In genomic region chr1:34792868-34793727, GRCh38 we compare ENCODE assay signal across 11 cellular contexts. TPM values are rescaled to one million over a fixed set of nuclear protein-coding genes. Genes with fewer than 3 reads are reported as not detected.
DNase-seq lines count a peak whose midpoint lies in the region; ATAC-seq, FAIRE-seq and TF ChIP-seq lines count a peak whose summit lies in the region.
"Had no signal": no experiment of that assay in that cellular context is flagged by ENCODE, and none has a peak within 500 bp of the region (broad histone marks: within the 10 kb centered on the region; RNA-seq: fewer than 3 reads in every experiment).

GJA4 (plus strand) TSS chr1:34792999; CDS start chr1:34794214, 1,215 bp downstream.

- H3K79me2 ChIP-seq in endothelial cell of umbilical vein (ENCODE audit: control insufficient read depth, insufficient read depth, low read length) = no peaks in the 10 kb centered on the region

- no peaks in the 10 kb centered on the region for H4K20me1 ChIP-seq in endothelial cell of umbilical vein (replicated peaks; ENCODE audit: control insufficient read depth, extremely low read depth, insufficient read depth, low read length)

- peak within 1 kb of the TSS in 1 of 3 experiments; percentile 52 for H3K4me3 ChIP-seq in endothelial cell of umbilical vein (replicated peaks in 1 of 3; ENCODE audit: insufficient read depth in 1 of 3, low read depth in 1 of 3, low read length in 3 of 3)
- peak within 1 kb of the TSS; percentile 47 to 61 for H3K4me3 ChIP-seq in testis

- no peaks in the 10 kb centered on the region for H3K9me3 Mint-ChIP-seq in T-helper 1 cell treated with Interleukin-12 subunit alpha and Interleukin-12 subunit beta and Interleukin-4 antibody, amounts not matched to agents 30 μg/mL and 1 μg/mL, for 36 hours
- no peaks in the 10 kb centered on the region for H3K9me3 Mint-ChIP-seq in mesothelial cell of epicardium

- no peak within 1 kb of the TSS for H2AFZ ChIP-seq in endothelial cell of umbilical vein (ENCODE audit: low read depth, low read length)

- H3K27me3 ChIP-seq in endothelial cell of umbilical vein (ENCODE audit: control insufficient read depth in 2 of 2, insufficient read depth in 2 of 2, low read length in 2 of 2) (peaks cover 34 to 36% of the 10 kb centered on the region in 2 experiments), testis (no peaks in the 10 kb centered on the region)

- no peak within 1 kb of the TSS for H3K9ac ChIP-seq in endothelial cell of umbilical vein (replicated peaks; ENCODE audit: extremely low read depth, insufficient read depth, low read length)

- no peaks in the 10 kb centered on the region for H3K27me3 Mint-ChIP-seq in T-helper 1 cell treated with Interleukin-12 subunit alpha and Interleukin-12 subunit beta and Interleukin-4 antibody, amounts not matched to agents 30 μg/mL and 1 μg/mL, for 36 hours (ENCODE audit: low read depth)
- peaks cover 89% of the 10 kb centered on the region for H3K27me3 Mint-ChIP-seq in mesothelial cell of epicardium (ENCODE audit: low read depth)

- H3K4me2 ChIP-seq in endothelial cell of umbilical vein (ENCODE audit: insufficient read depth, low read length) = no peak within 1 kb of the TSS

- POLR2A ChIA-PET in endothelial cell of umbilical vein (lab: Charles Lee) = no interaction called here

- CTCF ChIA-PET in endothelial cell of umbilical vein (lab: Charles Lee) = interaction anchor here (0.8 to 2.5 kb wide), 2 partner anchors 59 to 60 kb away, joined by 4 to 9 read pairs; no protein-coding TSS in a partner anchor

- TF ChIP-seq POLR2A in endothelial cell of umbilical vein (IDR thresholded peaks at IDR 0.05; ENCODE audit: low read depth, low read length) = no peak
- no peak for TF ChIP-seq POLR2A in testis (IDR thresholded peaks at IDR 0.05)

- TF ChIP-seq CTCF in endothelial cell of umbilical vein (IDR thresholded peaks at IDR 0.05; ENCODE audit: extremely low read depth in 1 of 2, insufficient read depth in 1 of 2, low read depth in 1 of 2, low read length in 2 of 2) = no peak
- TF ChIP-seq CTCF in mesothelial cell of epicardium (IDR thresholded peaks at IDR 0.05; ENCODE audit: unreplicated experiment) = no peak
- no peak for TF ChIP-seq CTCF in testis (IDR thresholded peaks at IDR 0.05)
- no peak for TF ChIP-seq CTCF in GM13977 (IDR thresholded peaks at IDR 0.05; ENCODE audit: extremely low read depth, insufficient read depth, missing control alignments)

- no peaks in the 10 kb centered on the region for H3K9me3 ChIP-seq in endothelial cell of umbilical vein (replicated peaks; ENCODE audit: control insufficient read depth, insufficient read depth, low read length)
- no peaks in the 10 kb centered on the region for H3K9me3 ChIP-seq in testis

- in situ Hi-C loops in GM13977 (cut with MboI; ENCODE audit: low pct_unique_long_range_greater_than_20kb, low sequenced_read_pairs, unreplicated experiment) = no loop called here

- peak within 1 kb of the TSS; percentile 59 for H3K4me3 Mint-ChIP-seq in T-helper 1 cell treated with Interleukin-12 subunit alpha and Interleukin-12 subunit beta and Interleukin-4 antibody, amounts not matched to agents 30 μg/mL and 1 μg/mL, for 36 hours
- H3K4me3 Mint-ChIP-seq in mesothelial cell of epicardium = peak within 1 kb of the TSS; percentile 43

- no peaks in the 10 kb centered on the region for H3K36me3 Mint-ChIP-seq in T-helper 1 cell treated with Interleukin-12 subunit alpha and Interleukin-12 subunit beta and Interleukin-4 antibody, amounts not matched to agents 30 μg/mL and 1 μg/mL, for 36 hours (ENCODE audit: low read depth)
- no peaks in the 10 kb centered on the region for H3K36me3 Mint-ChIP-seq in mesothelial cell of epicardium

- H3K36me3 ChIP-seq in endothelial cell of umbilical vein (ENCODE audit: control insufficient read depth in 2 of 2, extremely low read depth in 1 of 2, insufficient read depth in 2 of 2, low read length in 2 of 2) (peaks cover 0 to 15% of the 10 kb centered on the region in 2 experiments), testis (ENCODE audit: low read depth, missing control alignments) (no peaks in the 10 kb centered on the region)

- H3K27ac ChIP-seq in endothelial cell of umbilical vein (ENCODE audit: insufficient read depth, low read depth, low read length) (no peak within 1 kb of the TSS), testis (peak within 1 kb of the TSS in 1 of 2 donors; percentile 76)

- dilution Hi-C loops in endothelial cell of umbilical vein (cut with MboI; ENCODE audit: extremely low pct_ligation_motif_present, low sequenced_read_pairs) = no loop called here

- BruUV-seq in endothelial cell of umbilical vein (replicated peaks; lab: Mats Ljungman, UMichigan) = TSS peak; percentile 57

- H3K4me1 ChIP-seq in endothelial cell of umbilical vein (ENCODE audit: control insufficient read depth, extremely low read depth, insufficient read depth, low read length) (no peaks in the 10 kb centered on the region), testis (peaks cover 5% of the 10 kb centered on the region)

- FAIRE-seq in endothelial cell of umbilical vein (lab: Jason Lieb, UNC) = no peak
- FAIRE-seq: HTR-8/SVneo had no signal

- intact Hi-C loops in endothelial cell of umbilical vein (cut with micrococcal nuclease) = no loop called here
- intact Hi-C loops in testis (cut with DNase I; ENCODE audit: low total_unique reads) = loop anchor here (5.0 kb wide), 1 partner anchor 59 kb away; no protein-coding TSS in a partner anchor

- no peak for ATAC-seq in HG03175 (IDR thresholded peaks at IDR 0.05; ENCODE audit: unreplicated experiment)

- peaks cover 14% of the 10 kb centered on the region for H3K4me1 Mint-ChIP-seq in T-helper 1 cell treated with Interleukin-12 subunit alpha and Interleukin-12 subunit beta and Interleukin-4 antibody, amounts not matched to agents 30 μg/mL and 1 μg/mL, for 36 hours (ENCODE audit: low read depth)
- peaks cover 3% of the 10 kb centered on the region for H3K4me1 Mint-ChIP-seq in mesothelial cell of epicardium

- no peak within 1 kb of the TSS for H3K27ac Mint-ChIP-seq in T-helper 1 cell treated with Interleukin-12 subunit alpha and Interleukin-12 subunit beta and Interleukin-4 antibody, amounts not matched to agents 30 μg/mL and 1 μg/mL, for 36 hours
- H3K27ac Mint-ChIP-seq in mesothelial cell of epicardium = no peak within 1 kb of the TSS

- 10 to 12% methylated on average over 15 to 27 of the region's 45 CpGs for WGBS in testis, 2 donors

- DNase-seq in T-helper 1 cell (no peak), endothelial cell of umbilical vein (ENCODE audit: low read depth, low spot score) (peak; percentile 22), mesothelial cell of epicardium (ENCODE audit: low spot score in 2 of 2, unreplicated experiment in 2 of 2) (no peak), testis (no peak), GM13977 (ENCODE audit: low spot score) (no peak), NCI-H2081 treated with DMSO at 0.1 percent for 48 hours (lab: John Stamatoyannopoulos, UW) (no peak)
- DNase-seq: activated CD4-positive, CD25-positive, alpha-beta regulatory T cell treated with anti-CD3 and anti-CD28 coated beads, Interleukin-2, amount 50 U/mL, for 72 hours; NK-92 treated with Interleukin-12 subunit alpha and Interleukin-12 subunit beta, amount 100 ng/mL, for 24 hours had no signal

- no peaks in the 10 kb centered on the region for H3K9me1 ChIP-seq in endothelial cell of umbilical vein (replicated peaks; ENCODE audit: control insufficient read depth, extremely low read depth, insufficient read depth, low read length)

TF ChIP-seq in endothelial cell of umbilical vein, 7 proteins besides CTCF, POLR2A, EP300 and RAD21:
- TF ChIP-seq FOS (IDR thresholded peaks at IDR 0.05; ENCODE audit: borderline replicate concordance, insufficient read depth, low read length) = no peak
- peak; percentile 82 for TF ChIP-seq EZH2 (IDR thresholded peaks at IDR 0.05; ENCODE audit: borderline replicate concordance, low read depth, low read length, severe bottlenecking)

RNA-seq across cellular contexts. Expression of gene GJA4, which starts in this region (rescaled TPM):
- 22.1 TPM in 2 replicates for total RNA-seq in endothelial cell of umbilical vein
- 175 and 265 TPM in 2 replicates for polyA plus RNA-seq in endothelial cell of umbilical vein
- polyA plus RNA-seq in endothelial cell of umbilical vein (2011; cell fraction: cytosol; rRNA removed) = 56.7 and 70.5 TPM in 2 replicates
- polyA plus RNA-seq in endothelial cell of umbilical vein (2011; cell fraction: nucleus; rRNA removed) = 21.7 and 27.7 TPM in 2 replicates
- 3.1 and 3.6 TPM in 2 replicates for polyA plus RNA-seq in endothelial cell of umbilical vein (2012)
- 84.2 and 89.6 TPM in 2 replicates for polyA minus RNA-seq in endothelial cell of umbilical vein
- polyA minus RNA-seq in endothelial cell of umbilical vein (2011; cell fraction: cytosol; rRNA and poly(A)+ RNA removed) = not detected
- 15.0 and 19.9 TPM in 2 replicates for polyA minus RNA-seq in endothelial cell of umbilical vein (2011; cell fraction: nucleus; rRNA and poly(A)+ RNA removed)
- not detected in 3 replicates for total RNA-seq in mesothelial cell of epicardium
- total RNA-seq in testis = 10 to 100 TPM; 11.3 to 11.9 TPM
- 10.9 TPM for polyA plus RNA-seq in testis (ENCODE audit: insufficient read depth, low read depth, low replicate concordance)

Comparison
In these comparisons a context has a peak if more than half of its experiments do, and no peak if none do; other contexts are left out.
1. RNA of gene GJA4 (total RNA-seq): 22.1 TPM in endothelial cell of umbilical vein and 11.3 to 11.9 TPM in testis; not detected in mesothelial cell of epicardium; every median in the first group is over 10 times any median in the second.